8 cellular contexts compared by ENCODE assay signal in genomic region chr20:36572701-36573102, GRCh38. TPM values are rescaled to one million over a fixed set of nuclear protein-coding genes. Genes with fewer than 3 reads are reported as not detected.
DNase-seq lines count a peak whose midpoint lies in the region; ATAC-seq and TF ChIP-seq lines count a peak whose summit lies in the region.

No MANE protein-coding gene starts in this region.

- TF ChIP-seq CTCF in CD14-positive monocyte (IDR thresholded peaks at IDR 0.05): no peak
- no peak for TF ChIP-seq CTCF in Peyer's patch (IDR thresholded peaks at IDR 0.05)
- no peak for TF ChIP-seq CTCF in spleen (IDR thresholded peaks at IDR 0.05 in 8 of 11, conservative IDR thresholded peaks at IDR 0.05 in 3 of 11)

- peak; percentile 2 to 7 for ATAC-seq in right cardiac atrium

- no peaks in the 10 kb centered on the region for H3K9me2 ChIP-seq in GM23248 (ENCODE audit: insufficient read depth)

- TF ChIP-seq POLR2A in Peyer's patch (IDR thresholded peaks at IDR 0.05): no peak
- no peak for TF ChIP-seq POLR2A in spleen (IDR thresholded peaks at IDR 0.05)

- H3K4me3 Mint-ChIP-seq in CD14-positive monocyte: peak overlapping the region; percentile 84 to 87
- peak overlapping the region; percentile 77 for H3K4me3 Mint-ChIP-seq in activated naive CD4-positive, alpha-beta T cell treated with anti-CD3 and anti-CD28 coated beads, Interleukin-2, amount 10 ng/mL, durations not matched to agents 7 days and 5 days

- peak overlapping the region; percentile 78 for H2AFZ ChIP-seq in GM23248

- peaks cover 4 to 10% of the 10 kb centered on the region in 2 donors for H3K36me3 Mint-ChIP-seq in CD14-positive monocyte
- H3K36me3 Mint-ChIP-seq in activated naive CD4-positive, alpha-beta T cell treated with anti-CD3 and anti-CD28 coated beads, Interleukin-2, amount 10 ng/mL, durations not matched to agents 7 days and 5 days: peaks cover 16% of the 10 kb centered on the region

- H3K9me3 ChIP-seq in GM23248 (ENCODE audit: low read depth): no peaks in the 10 kb centered on the region
- H3K9me3 ChIP-seq in Peyer's patch: peaks cover 0 to 4% (median 0%) of the 10 kb centered on the region in 4 donors
- no peaks in the 10 kb centered on the region for H3K9me3 ChIP-seq in right cardiac atrium (ENCODE audit: control insufficient read depth, low read length)
- no peaks in the 10 kb centered on the region for H3K9me3 ChIP-seq in spleen

- CTCF ChIA-PET in activated naive CD4-positive, alpha-beta T cell treated with anti-CD3 and anti-CD28 coated beads, Interleukin-2, amount 10 ng/mL, durations not matched to agents 7 days and 5 days (lab: Charles Lee): interaction anchor here (1.4 kb wide), 1 partner anchor 19 kb away, joined by 4 read pairs; no protein-coding TSS in a partner anchor

- no peaks in the 10 kb centered on the region for H3K9me3 Mint-ChIP-seq in CD14-positive monocyte
- no peaks in the 10 kb centered on the region for H3K9me3 Mint-ChIP-seq in activated naive CD4-positive, alpha-beta T cell treated with anti-CD3 and anti-CD28 coated beads, Interleukin-2, amount 10 ng/mL, durations not matched to agents 7 days and 5 days

- H3K36me3 ChIP-seq in GM23248 (ENCODE audit: low read depth) (no peaks in the 10 kb centered on the region), Peyer's patch (no peaks in the 10 kb centered on the region), spleen (peaks cover 0 to 9% (median 0%) of the 10 kb centered on the region in 6 donors)

- H3K4me2 ChIP-seq in GM23248 (ENCODE audit: unreplicated experiment): peak overlapping the region; percentile 82

- H4K20me1 ChIP-seq in GM23248 (ENCODE audit: insufficient read depth): no peaks in the 10 kb centered on the region

- no peaks in the 10 kb centered on the region for H3K27me3 ChIP-seq in GM23248 (replicated peaks; ENCODE audit: insufficient read depth)
- H3K27me3 ChIP-seq in Peyer's patch: no peaks in the 10 kb centered on the region
- no peaks in the 10 kb centered on the region for H3K27me3 ChIP-seq in right cardiac atrium (ENCODE audit: control insufficient read depth, insufficient read depth)
- H3K27me3 ChIP-seq in spleen (replicated peaks in 1 of 7): peaks cover 0 to 11% (median 0%) of the 10 kb centered on the region in 7 donors

- H3K9ac ChIP-seq in GM23248: peak overlapping the region; percentile 69; the same call in 1 of the 2 replicates

- H3K79me2 ChIP-seq in GM23248 (ENCODE audit: insufficient read depth): 0 out of 2 replicates have a peak, but pooled peaks cover 5% of the 10 kb centered on the region

- H3K4me3 ChIP-seq in GM23248 (peak overlapping the region; percentile 80), Peyer's patch (peak overlapping the region; percentile 65 to 94 (median 88)), right cardiac atrium (ENCODE audit: low read length) (peak overlapping the region; percentile 98), spleen (peak overlapping the region; percentile 34 to 92 (median 80))

- H3F3A ChIP-seq in GM23248 (ENCODE audit: insufficient read depth): peaks cover 21% of the 10 kb centered on the region

- intact Hi-C loops in CD14-positive monocyte (cut with micrococcal nuclease): loop anchor here in 1 of 2 donors (1.0 kb wide), 1 partner anchor 33 kb away; the partner anchor contains the start of gene RAB5IF
- intact Hi-C loops in right cardiac atrium (cut with DNase I): no loop called here
- intact Hi-C loops in spleen (cut with DNase I; ENCODE audit: low total_unique reads): no loop called here

- WGBS in GM23248 (ENCODE audit: low coverage in 1 of 2, low lambda C conversion rate in 2 of 2, missing lambda C conversion rate in 2 of 2), 2 experiments: 35 to 39% methylated on average over 20 of the region's 20 CpGs
- WGBS in right cardiac atrium: 16% methylated on average over 20 of the region's 20 CpGs
- WGBS in spleen, 5 donors: 4 to 12% (median 8%) methylated on average over 14 to 20 of the region's 20 CpGs

- DNase-seq in CD14-positive monocyte (ENCODE audit: low spot score) (peak; percentile 84), GM23248 (peak; percentile 48), Peyer's patch (peak in 2 of 3 donors; percentile 39 to 67), right cardiac atrium (no peak), spleen (no peak), NCI-H146 (lab: John Stamatoyannopoulos, UW) (no peak), hepatic stellate cell (ENCODE audit: low spot score) (no peak)
- peak; percentile 63 for DNase-seq in activated naive CD4-positive, alpha-beta T cell treated with anti-CD3 and anti-CD28 coated beads, Interleukin-2, amount 10 ng/mL, durations not matched to agents 7 days and 5 days

- H3K4me1 Mint-ChIP-seq in CD14-positive monocyte: peaks cover 34% of the 10 kb centered on the region
- peaks cover 37% of the 10 kb centered on the region for H3K4me1 Mint-ChIP-seq in activated naive CD4-positive, alpha-beta T cell treated with anti-CD3 and anti-CD28 coated beads, Interleukin-2, amount 10 ng/mL, durations not matched to agents 7 days and 5 days

- H3K27me3 Mint-ChIP-seq in CD14-positive monocyte (ENCODE audit: low read depth in 3 of 3): peaks cover 8 to 12% (median 9%) of the 10 kb centered on the region in 3 donors
- peaks cover 5% of the 10 kb centered on the region for H3K27me3 Mint-ChIP-seq in activated naive CD4-positive, alpha-beta T cell treated with anti-CD3 and anti-CD28 coated beads, Interleukin-2, amount 10 ng/mL, durations not matched to agents 7 days and 5 days

- H3K27ac ChIP-seq in GM23248: no peak overlapping the region
- H3K27ac ChIP-seq in Peyer's patch: peak overlapping the region; percentile 88 to 99 (median 96)
- H3K27ac ChIP-seq in right cardiac atrium (ENCODE audit: low read length): peak overlapping the region; percentile 92
- H3K27ac ChIP-seq in spleen: peak overlapping the region; percentile 91 to 97 (median 95)

- H3K4me1 ChIP-seq in GM23248 (ENCODE audit: insufficient read depth): no peaks in the 10 kb centered on the region
- H3K4me1 ChIP-seq in Peyer's patch: peaks cover 0 to 30% (median 5%) of the 10 kb centered on the region in 4 donors
- H3K4me1 ChIP-seq in right cardiac atrium (ENCODE audit: control insufficient read depth, insufficient read depth, low read length): peaks cover 3% of the 10 kb centered on the region
- peaks cover 10 to 49% (median 40%) of the 10 kb centered on the region in 6 donors for H3K4me1 ChIP-seq in spleen

- H3K27ac Mint-ChIP-seq in CD14-positive monocyte: peak overlapping the region; percentile 86 to 96 (median 93)
- H3K27ac Mint-ChIP-seq in activated naive CD4-positive, alpha-beta T cell treated with anti-CD3 and anti-CD28 coated beads, Interleukin-2, amount 10 ng/mL, durations not matched to agents 7 days and 5 days: peak overlapping the region; percentile 98

- in situ Hi-C loops in GM23248 (cut with MboI): no loop called here

RNA-seq across cellular contexts. Expression of gene TGIF2, which starts 0.7 kb away (rescaled TPM):
- 10 to 100 TPM; 11.0 to 12.2 TPM for polyA plus RNA-seq in CD14-positive monocyte
- 4.9 and 9.3 TPM in 2 replicates for total RNA-seq in GM23248 (2014; rRNA removed; shearing (Covaris generic))
- polyA plus RNA-seq in GM23248 (2016; fragmentation: Nextera tagmentation; extraction: Ambion mirVana): 6.7 and 7.0 TPM in 2 replicates
- total RNA-seq in Peyer's patch: 1 to 10 TPM; 2.6 to 8.4 (median 4.5) TPM
- total RNA-seq in right cardiac atrium: 10 to 100 TPM in 2 of 4 donors, 1 to 10 TPM in 2; 9.9 to 13.4 (median 10.1) TPM
- polyA plus RNA-seq in right cardiac atrium: 4.9 TPM
- total RNA-seq in spleen: 10 to 100 TPM; 23.3 to 38.2 (median 30.1) TPM
- 10 to 100 TPM; 13.6 to 20.8 (median 14.3) TPM for polyA plus RNA-seq in spleen

RNA-seq across cellular contexts. Expression of gene MYL9, which starts 31.4 kb away (rescaled TPM):
- polyA plus RNA-seq in CD14-positive monocyte (under 1 TPM; 0.08 to 0.20 TPM), GM23248 (2016; fragmentation: Nextera tagmentation; extraction: Ambion mirVana) (681 and 706 TPM in 2 replicates), right cardiac atrium (1,393 TPM), spleen (100 to 1,000 TPM in 1 of 3 donors, 10 to 100 TPM in 2; 56.3 to 154 (median 80.1) TPM)
- 134 and 172 TPM in 2 replicates for total RNA-seq in GM23248 (2014; rRNA removed; shearing (Covaris generic))
- total RNA-seq in Peyer's patch (10 to 100 TPM; 34.2 to 99.0 (median 58.2) TPM), right cardiac atrium (1,000 to 10,000 TPM; 1,717 to 2,567 (median 2,144) TPM), spleen (100 to 1,000 TPM in 3 of 7 donors, 10 to 100 TPM in 4; 30.4 to 369 (median 86.3) TPM)

RNA-seq across cellular contexts. Expression of gene RAB5IF, which starts 32.9 kb away (rescaled TPM):
- polyA plus RNA-seq in CD14-positive monocyte: 100 to 1,000 TPM; 757 to 790 TPM
- total RNA-seq in GM23248 (2014; rRNA removed; shearing (Covaris generic)): 115 and 134 TPM in 2 replicates
- 165 and 171 TPM in 2 replicates for polyA plus RNA-seq in GM23248 (2016; fragmentation: Nextera tagmentation; extraction: Ambion mirVana)
- 100 to 1,000 TPM in 2 of 4 donors, 10 to 100 TPM in 2; 55.6 to 193 (median 105) TPM for total RNA-seq in Peyer's patch
- 10 to 100 TPM; 60.2 to 69.9 (median 62.9) TPM for total RNA-seq in right cardiac atrium
- polyA plus RNA-seq in right cardiac atrium: 74.3 TPM
- total RNA-seq in spleen: 100 to 1,000 TPM in 4 of 7 donors, 10 to 100 TPM in 3; 67.8 to 131 (median 105) TPM
- 100 to 1,000 TPM in 1 of 3 donors, 10 to 100 TPM in 2; 78.8 to 114 (median 83.3) TPM for polyA plus RNA-seq in spleen

Comparison
In these comparisons a context has a peak if more than half of its experiments do, and no peak if none do; other contexts are left out.
1. DNase-seq: peak in CD14-positive monocyte (single experiment), GM23248 (single experiment), Peyer's patch (2 of 3) and activated naive CD4-positive, alpha-beta T cell treated with anti-CD3 and anti-CD28 coated beads, Interleukin-2, amount 10 ng/mL, durations not matched to agents 7 days and 5 days (single experiment); none in right cardiac atrium (0 of 3), spleen (single experiment), NCI-H146 (single experiment) and hepatic stellate cell (single experiment).
2. Peak in every context shown above with its lines, with median percentiles within 50 percentile points of each other: H3K4me3 ChIP-seq.